ENCODE assay signal across 11 cellular contexts in the genomic region with DNA sequence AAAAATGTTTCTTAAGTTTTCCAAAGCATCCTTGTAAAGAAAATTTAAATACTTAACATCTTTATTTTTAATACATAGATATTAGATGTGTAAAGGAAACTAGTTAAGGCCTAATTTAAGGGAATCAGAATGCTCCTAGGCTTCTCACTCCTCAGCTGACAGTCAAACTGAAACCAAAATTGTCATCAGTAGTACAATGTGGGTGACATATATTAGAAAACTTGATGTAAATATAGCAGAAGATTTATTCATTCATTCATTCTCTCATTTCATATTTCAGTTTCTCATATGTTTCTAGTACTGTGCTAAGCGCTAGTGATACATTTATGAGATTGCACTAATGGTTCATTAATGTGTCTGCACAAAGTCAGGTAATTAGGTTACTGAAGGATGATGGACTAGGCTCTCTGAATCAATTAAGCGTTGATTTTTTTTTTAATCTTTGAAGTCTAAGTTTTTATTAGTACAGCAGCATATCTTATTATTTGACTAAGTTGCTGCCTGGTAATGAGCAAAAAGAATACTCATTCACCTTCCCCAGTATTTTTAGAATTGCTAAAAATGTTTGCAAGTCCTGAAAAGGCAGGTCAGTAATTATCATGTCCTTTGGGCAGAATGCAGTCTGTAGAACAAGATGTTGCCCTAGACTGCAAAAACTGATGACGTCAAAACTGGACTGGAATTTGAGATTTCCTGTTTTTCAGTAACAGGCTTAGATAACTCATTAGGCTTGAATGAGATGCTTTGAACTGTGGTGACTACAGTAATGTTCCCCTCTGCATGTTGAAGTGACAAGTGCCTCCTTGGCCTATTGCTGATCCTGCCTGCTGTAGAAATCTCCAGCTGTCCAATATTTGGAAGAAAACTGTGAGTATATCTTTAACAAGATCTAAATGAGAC.
DNase-seq lines count a peak whose midpoint lies in the region; ATAC-seq lines count a peak whose summit lies in the region.
"Had no signal": no experiment of that assay in that cellular context is flagged by ENCODE, and none has a peak within 500 bp of the region (broad histone marks: within the 10 kb centered on the region; RNA-seq: fewer than 3 reads in every experiment).

No MANE protein-coding gene starts in this region.

- DNase-seq in SK-MEL-5 (ENCODE audit: low read depth, low spot score) (peak; percentile 71), medulla oblongata (ENCODE audit: extremely low spot score) (peak; percentile 26), NCI-H146 (lab: John Stamatoyannopoulos, UW) (no peak), activated gamma-delta T cell (lab: John Stamatoyannopoulos, UW) (no peak)
- DNase-seq in activated CD4-positive, alpha-beta T cell treated with anti-CD3 and anti-CD28 coated beads, Interleukin-2, amount 50 U/mL, for 48 hours, result no peak
- DNase-seq: aorta, DND-41, NCI-H187 treated with DMSO at 0.1 percent for 48 hours had no signal

- peak; percentile 58 for ATAC-seq in GM18511 (IDR thresholded peaks at IDR 0.05; ENCODE audit: unreplicated experiment)
- ATAC-seq in HG02884 (IDR thresholded peaks at IDR 0.05; ENCODE audit: unreplicated experiment), result peak; percentile 69
- ATAC-seq in HG02763 (IDR thresholded peaks at IDR 0.05; ENCODE audit: unreplicated experiment), result no peak

- in situ Hi-C loops in SK-MEL-5 (cut with HindIII; ENCODE audit: low pct_unique_long_range_greater_than_20kb, low sequenced_read_pairs), result no loop called here

Comparison
In these comparisons a context has a peak if more than half of its experiments do, and no peak if none do; other contexts are left out.
1. DNase-seq: peak in SK-MEL-5 (single experiment) and medulla oblongata (single experiment); none in NCI-H146 (single experiment), activated CD4-positive, alpha-beta T cell treated with anti-CD3 and anti-CD28 coated beads, Interleukin-2, amount 50 U/mL, for 48 hours (0 of 2) and activated gamma-delta T cell (single experiment).